In the genomic region with DNA sequence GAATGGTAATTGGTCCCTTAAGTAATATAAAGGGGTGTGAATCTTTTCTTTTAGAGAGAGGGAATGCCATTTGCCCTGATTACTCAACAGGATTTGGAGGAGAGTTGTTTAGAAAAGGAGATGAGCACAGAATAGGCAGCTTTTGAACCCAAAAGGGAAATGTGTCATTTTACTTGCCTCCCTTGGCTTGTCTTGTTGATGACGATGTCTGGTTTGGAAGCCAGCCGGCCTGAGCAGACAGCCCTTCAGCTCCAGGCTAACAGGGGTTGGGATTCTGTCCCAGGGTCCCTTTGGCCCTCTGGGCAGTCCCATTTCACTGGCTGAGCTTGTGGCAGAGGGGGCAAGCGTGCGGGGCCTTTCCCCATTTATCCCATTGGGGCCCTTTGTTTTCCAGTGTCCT, we compare ENCODE assay signal across 2 cellular contexts.
TF ChIP-seq lines count a peak whose summit lies in the region.

No MANE protein-coding gene starts in this region.

TF ChIP-seq in H1, 55 proteins besides CTCF, POLR2A, EP300 and RAD21 (continues in another document):
- TF ChIP-seq, protein P1, sequence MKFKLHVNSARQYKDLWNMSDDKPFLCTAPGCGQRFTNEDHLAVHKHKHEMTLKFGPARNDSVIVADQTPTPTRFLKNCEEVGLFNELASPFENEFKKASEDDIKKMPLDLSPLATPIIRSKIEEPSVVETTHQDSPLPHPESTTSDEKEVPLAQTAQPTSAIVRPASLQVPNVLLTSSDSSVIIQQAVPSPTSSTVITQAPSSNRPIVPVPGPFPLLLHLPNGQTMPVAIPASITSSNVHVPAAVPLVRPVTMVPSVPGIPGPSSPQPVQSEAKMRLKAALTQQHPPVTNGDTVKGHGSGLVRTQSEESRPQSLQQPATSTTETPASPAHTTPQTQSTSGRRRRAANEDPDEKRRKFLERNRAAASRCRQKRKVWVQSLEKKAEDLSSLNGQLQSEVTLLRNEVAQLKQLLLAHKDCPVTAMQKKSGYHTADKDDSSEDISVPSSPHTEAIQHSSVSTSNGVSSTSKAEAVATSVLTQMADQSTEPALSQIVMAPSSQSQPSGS (IDR thresholded peaks at IDR 0.05; ENCODE audit: low read length), result no peak
- TF ChIP-seq MAFK (IDR thresholded peaks at IDR 0.05; ENCODE audit: low read depth, low read length), result no peak
- TF ChIP-seq, protein P2, sequence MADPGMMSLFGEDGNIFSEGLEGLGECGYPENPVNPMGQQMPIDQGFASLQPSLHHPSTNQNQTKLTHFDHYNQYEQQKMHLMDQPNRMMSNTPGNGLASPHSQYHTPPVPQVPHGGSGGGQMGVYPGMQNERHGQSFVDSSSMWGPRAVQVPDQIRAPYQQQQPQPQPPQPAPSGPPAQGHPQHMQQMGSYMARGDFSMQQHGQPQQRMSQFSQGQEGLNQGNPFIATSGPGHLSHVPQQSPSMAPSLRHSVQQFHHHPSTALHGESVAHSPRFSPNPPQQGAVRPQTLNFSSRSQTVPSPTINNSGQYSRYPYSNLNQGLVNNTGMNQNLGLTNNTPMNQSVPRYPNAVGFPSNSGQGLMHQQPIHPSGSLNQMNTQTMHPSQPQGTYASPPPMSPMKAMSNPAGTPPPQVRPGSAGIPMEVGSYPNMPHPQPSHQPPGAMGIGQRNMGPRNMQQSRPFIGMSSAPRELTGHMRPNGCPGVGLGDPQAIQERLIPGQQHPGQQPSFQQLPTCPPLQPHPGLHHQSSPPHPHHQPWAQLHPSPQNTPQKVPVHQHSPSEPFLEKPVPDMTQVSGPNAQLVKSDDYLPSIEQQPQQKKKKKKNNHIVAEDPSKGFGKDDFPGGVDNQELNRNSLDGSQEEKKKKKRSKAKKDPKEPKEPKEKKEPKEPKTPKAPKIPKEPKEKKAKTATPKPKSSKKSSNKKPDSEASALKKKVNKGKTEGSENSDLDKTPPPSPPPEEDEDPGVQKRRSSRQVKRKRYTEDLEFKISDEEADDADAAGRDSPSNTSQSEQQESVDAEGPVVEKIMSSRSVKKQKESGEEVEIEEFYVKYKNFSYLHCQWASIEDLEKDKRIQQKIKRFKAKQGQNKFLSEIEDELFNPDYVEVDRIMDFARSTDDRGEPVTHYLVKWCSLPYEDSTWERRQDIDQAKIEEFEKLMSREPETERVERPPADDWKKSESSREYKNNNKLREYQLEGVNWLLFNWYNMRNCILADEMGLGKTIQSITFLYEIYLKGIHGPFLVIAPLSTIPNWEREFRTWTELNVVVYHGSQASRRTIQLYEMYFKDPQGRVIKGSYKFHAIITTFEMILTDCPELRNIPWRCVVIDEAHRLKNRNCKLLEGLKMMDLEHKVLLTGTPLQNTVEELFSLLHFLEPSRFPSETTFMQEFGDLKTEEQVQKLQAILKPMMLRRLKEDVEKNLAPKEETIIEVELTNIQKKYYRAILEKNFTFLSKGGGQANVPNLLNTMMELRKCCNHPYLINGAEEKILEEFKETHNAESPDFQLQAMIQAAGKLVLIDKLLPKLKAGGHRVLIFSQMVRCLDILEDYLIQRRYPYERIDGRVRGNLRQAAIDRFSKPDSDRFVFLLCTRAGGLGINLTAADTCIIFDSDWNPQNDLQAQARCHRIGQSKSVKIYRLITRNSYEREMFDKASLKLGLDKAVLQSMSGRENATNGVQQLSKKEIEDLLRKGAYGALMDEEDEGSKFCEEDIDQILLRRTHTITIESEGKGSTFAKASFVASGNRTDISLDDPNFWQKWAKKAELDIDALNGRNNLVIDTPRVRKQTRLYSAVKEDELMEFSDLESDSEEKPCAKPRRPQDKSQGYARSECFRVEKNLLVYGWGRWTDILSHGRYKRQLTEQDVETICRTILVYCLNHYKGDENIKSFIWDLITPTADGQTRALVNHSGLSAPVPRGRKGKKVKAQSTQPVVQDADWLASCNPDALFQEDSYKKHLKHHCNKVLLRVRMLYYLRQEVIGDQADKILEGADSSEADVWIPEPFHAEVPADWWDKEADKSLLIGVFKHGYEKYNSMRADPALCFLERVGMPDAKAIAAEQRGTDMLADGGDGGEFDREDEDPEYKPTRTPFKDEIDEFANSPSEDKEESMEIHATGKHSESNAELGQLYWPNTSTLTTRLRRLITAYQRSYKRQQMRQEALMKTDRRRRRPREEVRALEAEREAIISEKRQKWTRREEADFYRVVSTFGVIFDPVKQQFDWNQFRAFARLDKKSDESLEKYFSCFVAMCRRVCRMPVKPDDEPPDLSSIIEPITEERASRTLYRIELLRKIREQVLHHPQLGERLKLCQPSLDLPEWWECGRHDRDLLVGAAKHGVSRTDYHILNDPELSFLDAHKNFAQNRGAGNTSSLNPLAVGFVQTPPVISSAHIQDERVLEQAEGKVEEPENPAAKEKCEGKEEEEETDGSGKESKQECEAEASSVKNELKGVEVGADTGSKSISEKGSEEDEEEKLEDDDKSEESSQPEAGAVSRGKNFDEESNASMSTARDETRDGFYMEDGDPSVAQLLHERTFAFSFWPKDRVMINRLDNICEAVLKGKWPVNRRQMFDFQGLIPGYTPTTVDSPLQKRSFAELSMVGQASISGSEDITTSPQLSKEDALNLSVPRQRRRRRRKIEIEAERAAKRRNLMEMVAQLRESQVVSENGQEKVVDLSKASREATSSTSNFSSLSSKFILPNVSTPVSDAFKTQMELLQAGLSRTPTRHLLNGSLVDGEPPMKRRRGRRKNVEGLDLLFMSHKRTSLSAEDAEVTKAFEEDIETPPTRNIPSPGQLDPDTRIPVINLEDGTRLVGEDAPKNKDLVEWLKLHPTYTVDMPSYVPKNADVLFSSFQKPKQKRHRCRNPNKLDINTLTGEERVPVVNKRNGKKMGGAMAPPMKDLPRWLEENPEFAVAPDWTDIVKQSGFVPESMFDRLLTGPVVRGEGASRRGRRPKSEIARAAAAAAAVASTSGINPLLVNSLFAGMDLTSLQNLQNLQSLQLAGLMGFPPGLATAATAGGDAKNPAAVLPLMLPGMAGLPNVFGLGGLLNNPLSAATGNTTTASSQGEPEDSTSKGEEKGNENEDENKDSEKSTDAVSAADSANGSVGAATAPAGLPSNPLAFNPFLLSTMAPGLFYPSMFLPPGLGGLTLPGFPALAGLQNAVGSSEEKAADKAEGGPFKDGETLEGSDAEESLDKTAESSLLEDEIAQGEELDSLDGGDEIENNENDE (IDR thresholded peaks at IDR 0.05; ENCODE audit: insufficient replicate concordance, low read length), result no peak
- no peak for TF ChIP-seq PHF8 (conservative IDR thresholded peaks at IDR 0.05; ENCODE audit: low read depth, low read length)
- TF ChIP-seq BACH1 (IDR thresholded peaks at IDR 0.05; ENCODE audit: low read length), result no peak
- no peak for TF ChIP-seq SP1 (IDR thresholded peaks at IDR 0.05; ENCODE audit: low read depth, low read length)
- no peak for TF ChIP-seq SIX5 (IDR thresholded peaks at IDR 0.05; ENCODE audit: low read depth, low read length)
- TF ChIP-seq CBX5 (IDR thresholded peaks at IDR 0.05; ENCODE audit: low read depth, low read length), result no peak
- no peak for TF ChIP-seq TBP (IDR thresholded peaks at IDR 0.05; ENCODE audit: low read depth, low read length)
- TF ChIP-seq SP4 (IDR thresholded peaks at IDR 0.05; ENCODE audit: low read length), result no peak
- TF ChIP-seq ASH2L (IDR thresholded peaks at IDR 0.05; ENCODE audit: low read length), result no peak
- TF ChIP-seq YY1 (IDR thresholded peaks at IDR 0.05; ENCODE audit: low read depth, low read length), result no peak
- TF ChIP-seq, protein P3, sequence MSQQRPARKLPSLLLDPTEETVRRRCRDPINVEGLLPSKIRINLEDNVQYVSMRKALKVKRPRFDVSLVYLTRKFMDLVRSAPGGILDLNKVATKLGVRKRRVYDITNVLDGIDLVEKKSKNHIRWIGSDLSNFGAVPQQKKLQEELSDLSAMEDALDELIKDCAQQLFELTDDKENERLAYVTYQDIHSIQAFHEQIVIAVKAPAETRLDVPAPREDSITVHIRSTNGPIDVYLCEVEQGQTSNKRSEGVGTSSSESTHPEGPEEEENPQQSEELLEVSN (IDR thresholded peaks at IDR 0.05), result no peak
- no peak for TF ChIP-seq SP2 (IDR thresholded peaks at IDR 0.05; ENCODE audit: low read length)

TF ChIP-seq in GM23338, 12 proteins besides CTCF, POLR2A, EP300 and RAD21:
- no peak for TF ChIP-seq STAT1 (IDR thresholded peaks at IDR 0.05; ENCODE audit: unreplicated experiment)
- TF ChIP-seq, protein P4, sequence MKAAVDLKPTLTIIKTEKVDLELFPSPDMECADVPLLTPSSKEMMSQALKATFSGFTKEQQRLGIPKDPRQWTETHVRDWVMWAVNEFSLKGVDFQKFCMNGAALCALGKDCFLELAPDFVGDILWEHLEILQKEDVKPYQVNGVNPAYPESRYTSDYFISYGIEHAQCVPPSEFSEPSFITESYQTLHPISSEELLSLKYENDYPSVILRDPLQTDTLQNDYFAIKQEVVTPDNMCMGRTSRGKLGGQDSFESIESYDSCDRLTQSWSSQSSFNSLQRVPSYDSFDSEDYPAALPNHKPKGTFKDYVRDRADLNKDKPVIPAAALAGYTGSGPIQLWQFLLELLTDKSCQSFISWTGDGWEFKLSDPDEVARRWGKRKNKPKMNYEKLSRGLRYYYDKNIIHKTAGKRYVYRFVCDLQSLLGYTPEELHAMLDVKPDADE (IDR thresholded peaks at IDR 0.05), result no peak
- TF ChIP-seq, protein P5, sequence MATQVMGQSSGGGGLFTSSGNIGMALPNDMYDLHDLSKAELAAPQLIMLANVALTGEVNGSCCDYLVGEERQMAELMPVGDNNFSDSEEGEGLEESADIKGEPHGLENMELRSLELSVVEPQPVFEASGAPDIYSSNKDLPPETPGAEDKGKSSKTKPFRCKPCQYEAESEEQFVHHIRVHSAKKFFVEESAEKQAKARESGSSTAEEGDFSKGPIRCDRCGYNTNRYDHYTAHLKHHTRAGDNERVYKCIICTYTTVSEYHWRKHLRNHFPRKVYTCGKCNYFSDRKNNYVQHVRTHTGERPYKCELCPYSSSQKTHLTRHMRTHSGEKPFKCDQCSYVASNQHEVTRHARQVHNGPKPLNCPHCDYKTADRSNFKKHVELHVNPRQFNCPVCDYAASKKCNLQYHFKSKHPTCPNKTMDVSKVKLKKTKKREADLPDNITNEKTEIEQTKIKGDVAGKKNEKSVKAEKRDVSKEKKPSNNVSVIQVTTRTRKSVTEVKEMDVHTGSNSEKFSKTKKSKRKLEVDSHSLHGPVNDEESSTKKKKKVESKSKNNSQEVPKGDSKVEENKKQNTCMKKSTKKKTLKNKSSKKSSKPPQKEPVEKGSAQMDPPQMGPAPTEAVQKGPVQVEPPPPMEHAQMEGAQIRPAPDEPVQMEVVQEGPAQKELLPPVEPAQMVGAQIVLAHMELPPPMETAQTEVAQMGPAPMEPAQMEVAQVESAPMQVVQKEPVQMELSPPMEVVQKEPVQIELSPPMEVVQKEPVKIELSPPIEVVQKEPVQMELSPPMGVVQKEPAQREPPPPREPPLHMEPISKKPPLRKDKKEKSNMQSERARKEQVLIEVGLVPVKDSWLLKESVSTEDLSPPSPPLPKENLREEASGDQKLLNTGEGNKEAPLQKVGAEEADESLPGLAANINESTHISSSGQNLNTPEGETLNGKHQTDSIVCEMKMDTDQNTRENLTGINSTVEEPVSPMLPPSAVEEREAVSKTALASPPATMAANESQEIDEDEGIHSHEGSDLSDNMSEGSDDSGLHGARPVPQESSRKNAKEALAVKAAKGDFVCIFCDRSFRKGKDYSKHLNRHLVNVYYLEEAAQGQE (IDR thresholded peaks at IDR 0.05; ENCODE audit: unreplicated experiment), result no peak
- no peak for TF ChIP-seq ZNF114 (CRISPR knock-in tag; IDR thresholded peaks at IDR 0.05)
- TF ChIP-seq EZH2 (IDR thresholded peaks at IDR 0.05; ENCODE audit: low read depth, unreplicated experiment), result no peak
- TF ChIP-seq JUNB (IDR thresholded peaks at IDR 0.05; ENCODE audit: unreplicated experiment), result no peak
- no peak for TF ChIP-seq CREB1 (CRISPR knock-in tag; IDR thresholded peaks at IDR 0.05; ENCODE audit: low read depth)
- TF ChIP-seq, protein P6, sequence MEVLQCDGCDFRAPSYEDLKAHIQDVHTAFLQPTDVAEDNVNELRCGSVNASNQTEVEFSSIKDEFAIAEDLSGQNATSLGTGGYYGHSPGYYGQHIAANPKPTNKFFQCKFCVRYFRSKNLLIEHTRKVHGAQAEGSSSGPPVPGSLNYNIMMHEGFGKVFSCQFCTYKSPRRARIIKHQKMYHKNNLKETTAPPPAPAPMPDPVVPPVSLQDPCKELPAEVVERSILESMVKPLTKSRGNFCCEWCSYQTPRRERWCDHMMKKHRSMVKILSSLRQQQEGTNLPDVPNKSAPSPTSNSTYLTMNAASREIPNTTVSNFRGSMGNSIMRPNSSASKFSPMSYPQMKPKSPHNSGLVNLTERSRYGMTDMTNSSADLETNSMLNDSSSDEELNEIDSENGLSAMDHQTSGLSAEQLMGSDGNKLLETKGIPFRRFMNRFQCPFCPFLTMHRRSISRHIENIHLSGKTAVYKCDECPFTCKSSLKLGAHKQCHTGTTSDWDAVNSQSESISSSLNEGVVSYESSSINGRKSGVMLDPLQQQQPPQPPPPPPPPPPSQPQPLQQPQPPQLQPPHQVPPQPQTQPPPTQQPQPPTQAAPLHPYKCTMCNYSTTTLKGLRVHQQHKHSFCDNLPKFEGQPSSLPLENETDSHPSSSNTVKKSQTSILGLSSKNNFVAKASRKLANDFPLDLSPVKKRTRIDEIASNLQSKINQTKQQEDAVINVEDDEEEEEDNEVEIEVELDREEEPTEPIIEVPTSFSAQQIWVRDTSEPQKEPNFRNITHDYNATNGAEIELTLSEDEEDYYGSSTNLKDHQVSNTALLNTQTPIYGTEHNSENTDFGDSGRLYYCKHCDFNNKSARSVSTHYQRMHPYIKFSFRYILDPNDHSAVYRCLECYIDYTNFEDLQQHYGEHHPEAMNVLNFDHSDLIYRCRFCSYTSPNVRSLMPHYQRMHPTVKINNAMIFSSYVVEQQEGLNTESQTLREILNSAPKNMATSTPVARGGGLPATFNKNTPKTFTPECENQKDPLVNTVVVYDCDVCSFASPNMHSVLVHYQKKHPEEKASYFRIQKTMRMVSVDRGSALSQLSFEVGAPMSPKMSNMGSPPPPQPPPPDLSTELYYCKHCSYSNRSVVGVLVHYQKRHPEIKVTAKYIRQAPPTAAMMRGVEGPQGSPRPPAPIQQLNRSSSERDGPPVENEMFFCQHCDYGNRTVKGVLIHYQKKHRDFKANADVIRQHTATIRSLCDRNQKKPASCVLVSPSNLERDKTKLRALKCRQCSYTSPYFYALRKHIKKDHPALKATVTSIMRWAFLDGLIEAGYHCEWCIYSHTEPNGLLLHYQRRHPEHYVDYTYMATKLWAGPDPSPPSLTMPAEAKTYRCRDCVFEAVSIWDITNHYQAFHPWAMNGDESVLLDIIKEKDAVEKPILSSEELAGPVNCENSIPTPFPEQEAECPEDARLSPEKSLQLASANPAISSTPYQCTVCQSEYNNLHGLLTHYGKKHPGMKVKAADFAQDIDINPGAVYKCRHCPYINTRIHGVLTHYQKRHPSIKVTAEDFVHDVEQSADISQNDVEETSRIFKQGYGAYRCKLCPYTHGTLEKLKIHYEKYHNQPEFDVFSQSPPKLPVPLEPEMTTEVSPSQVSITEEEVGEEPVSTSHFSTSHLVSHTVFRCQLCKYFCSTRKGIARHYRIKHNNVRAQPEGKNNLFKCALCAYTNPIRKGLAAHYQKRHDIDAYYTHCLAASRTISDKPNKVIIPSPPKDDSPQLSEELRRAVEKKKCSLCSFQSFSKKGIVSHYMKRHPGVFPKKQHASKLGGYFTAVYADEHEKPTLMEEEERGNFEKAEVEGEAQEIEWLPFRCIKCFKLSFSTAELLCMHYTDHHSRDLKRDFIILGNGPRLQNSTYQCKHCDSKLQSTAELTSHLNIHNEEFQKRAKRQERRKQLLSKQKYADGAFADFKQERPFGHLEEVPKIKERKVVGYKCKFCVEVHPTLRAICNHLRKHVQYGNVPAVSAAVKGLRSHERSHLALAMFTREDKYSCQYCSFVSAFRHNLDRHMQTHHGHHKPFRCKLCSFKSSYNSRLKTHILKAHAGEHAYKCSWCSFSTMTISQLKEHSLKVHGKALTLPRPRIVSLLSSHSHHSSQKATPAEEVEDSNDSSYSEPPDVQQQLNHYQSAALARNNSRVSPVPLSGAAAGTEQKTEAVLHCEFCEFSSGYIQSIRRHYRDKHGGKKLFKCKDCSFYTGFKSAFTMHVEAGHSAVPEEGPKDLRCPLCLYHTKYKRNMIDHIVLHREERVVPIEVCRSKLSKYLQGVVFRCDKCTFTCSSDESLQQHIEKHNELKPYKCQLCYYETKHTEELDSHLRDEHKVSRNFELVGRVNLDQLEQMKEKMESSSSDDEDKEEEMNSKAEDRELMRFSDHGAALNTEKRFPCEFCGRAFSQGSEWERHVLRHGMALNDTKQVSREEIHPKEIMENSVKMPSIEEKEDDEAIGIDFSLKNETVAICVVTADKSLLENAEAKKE (CRISPR knock-in tag; IDR thresholded peaks at IDR 0.05), result no peak
- TF ChIP-seq POLR2AphosphoS5 (IDR thresholded peaks at IDR 0.05; ENCODE audit: low read depth), result no peak
- TF ChIP-seq NANOG (IDR thresholded peaks at IDR 0.05; ENCODE audit: borderline replicate concordance), result no peak
- TF ChIP-seq ZNF331 (CRISPR knock-in tag; IDR thresholded peaks at IDR 0.05; ENCODE audit: low read depth), result no peak
- TF ChIP-seq EZH2phosphoT487 (IDR thresholded peaks at IDR 0.05; ENCODE audit: unreplicated experiment), result no peak
